1 cellular context compared by ENCODE assay signal in the genomic region with DNA sequence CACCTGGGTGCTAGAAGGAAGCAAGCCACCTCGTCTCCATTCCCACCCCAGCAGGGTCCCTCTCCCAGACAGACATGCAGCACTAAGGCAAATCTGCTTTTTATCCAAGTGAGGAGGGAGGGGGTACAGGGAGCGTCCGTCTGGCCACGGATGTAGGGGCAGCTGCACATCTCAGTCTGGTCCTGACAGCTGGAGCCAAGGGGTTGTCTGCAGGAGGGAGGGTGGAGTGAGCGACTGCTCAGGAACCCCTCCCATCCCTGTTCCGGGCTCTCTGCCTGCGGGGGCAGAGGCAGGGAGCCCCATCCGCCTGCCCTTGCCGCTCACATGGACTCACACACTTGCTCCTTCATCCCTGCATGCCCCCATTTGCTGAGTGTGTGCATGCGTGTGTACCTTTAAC.
TF ChIP-seq lines count a peak whose summit lies in the region.

No MANE protein-coding gene starts in this region.

TF ChIP-seq in H1, 55 proteins besides CTCF, POLR2A, EP300 and RAD21:
- TF ChIP-seq, protein P1, sequence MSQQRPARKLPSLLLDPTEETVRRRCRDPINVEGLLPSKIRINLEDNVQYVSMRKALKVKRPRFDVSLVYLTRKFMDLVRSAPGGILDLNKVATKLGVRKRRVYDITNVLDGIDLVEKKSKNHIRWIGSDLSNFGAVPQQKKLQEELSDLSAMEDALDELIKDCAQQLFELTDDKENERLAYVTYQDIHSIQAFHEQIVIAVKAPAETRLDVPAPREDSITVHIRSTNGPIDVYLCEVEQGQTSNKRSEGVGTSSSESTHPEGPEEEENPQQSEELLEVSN (IDR thresholded peaks at IDR 0.05) = no peak
- no peak for TF ChIP-seq BCL11A (IDR thresholded peaks at IDR 0.05; ENCODE audit: low read depth in 2 of 2, low read length in 2 of 2)
- no peak for TF ChIP-seq JUN (IDR thresholded peaks at IDR 0.05; ENCODE audit: low read depth, low read length)
- TF ChIP-seq CTBP2 (IDR thresholded peaks at IDR 0.05; ENCODE audit: borderline replicate concordance, insufficient read depth, insufficient read length, low read length) = no peak
- no peak for TF ChIP-seq SP2 (IDR thresholded peaks at IDR 0.05; ENCODE audit: low read length)
- TF ChIP-seq CHD1 (IDR thresholded peaks at IDR 0.05; ENCODE audit: low read depth, low read length) = no peak
